In the genomic region with DNA sequence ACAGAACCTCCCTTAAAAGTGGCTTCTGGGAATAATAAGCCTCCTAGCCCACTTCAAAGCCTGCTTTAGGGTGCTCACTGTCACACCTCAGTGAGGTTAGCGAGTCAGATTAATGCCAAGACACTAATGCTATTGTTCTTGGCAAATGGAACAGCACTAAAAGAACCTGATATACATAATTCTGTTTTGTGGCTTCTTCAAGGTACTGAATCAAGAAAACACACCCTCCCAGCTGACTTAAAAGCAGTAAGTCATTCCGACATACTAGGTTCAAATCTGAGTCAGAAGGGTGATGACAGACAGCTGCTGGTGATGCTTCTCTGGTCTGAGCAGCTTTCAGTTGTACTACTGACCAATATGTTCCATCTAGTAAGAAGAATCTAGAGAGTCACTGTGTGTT, we compare ENCODE assay signal across 9 cellular contexts.
DNase-seq lines count a peak whose midpoint lies in the region; ATAC-seq and TF ChIP-seq lines count a peak whose summit lies in the region.
"Had no signal": no experiment of that assay in that cellular context is flagged by ENCODE, and none has a peak within 500 bp of the region (broad histone marks: within the 10 kb centered on the region; RNA-seq: fewer than 3 reads in every experiment).

No MANE protein-coding gene starts in this region.

- POLR2A ChIA-PET in activated CD4-positive, alpha-beta T cell treated with anti-CD3 and anti-CD28 coated beads, Interleukin-2, amount 10 ng/mL, durations not matched to agents 7 days and 5 days (lab: Charles Lee) = no interaction called here

- H3K36me3 Mint-ChIP-seq in activated CD4-positive, alpha-beta T cell treated with anti-CD3 and anti-CD28 coated beads, Interleukin-2, amount 10 ng/mL, durations not matched to agents 7 days and 5 days (ENCODE audit: low read depth) = peaks cover 35% of the 10 kb centered on the region

- H3K4me3 Mint-ChIP-seq in activated CD4-positive, alpha-beta T cell treated with anti-CD3 and anti-CD28 coated beads, Interleukin-2, amount 10 ng/mL, durations not matched to agents 7 days and 5 days = no peak overlapping the region

- DNase-seq in GM20000 (ENCODE audit: low spot score) (peak; percentile 51), epithelial cell of proximal tubule (ENCODE audit: low read depth) (peak; percentile 59), NCI-H2227 (lab: John Stamatoyannopoulos, UW; ENCODE audit: unreplicated experiment) (no peak), NCI-H2227 treated with DMSO at 0.1 percent for 48 hours (lab: John Stamatoyannopoulos, UW) (no peak), HUDEP-2 (lab: John Stamatoyannopoulos, UW; ENCODE audit: unreplicated experiment in 76 of 76) (no peak)
- DNase-seq in activated CD4-positive, alpha-beta T cell treated with anti-CD3 and anti-CD28 coated beads, Interleukin-2, amount 10 ng/mL, durations not matched to agents 7 days and 5 days = no peak
- DNase-seq: NCI-H226 had no signal

- H3K27ac Mint-ChIP-seq in activated CD4-positive, alpha-beta T cell treated with anti-CD3 and anti-CD28 coated beads, Interleukin-2, amount 10 ng/mL, durations not matched to agents 7 days and 5 days = no peak overlapping the region

- TF ChIP-seq CTCF in GM20000 (IDR thresholded peaks at IDR 0.05; ENCODE audit: extremely low read depth, missing control alignments) (no peak), epithelial cell of proximal tubule (conservative IDR thresholded peaks at IDR 0.05; ENCODE audit: low read depth, low read length) (no peak)

- CTCF ChIA-PET in activated CD4-positive, alpha-beta T cell treated with anti-CD3 and anti-CD28 coated beads, Interleukin-2, amount 10 ng/mL, durations not matched to agents 7 days and 5 days (lab: Charles Lee) = no interaction called here

- H3K27me3 Mint-ChIP-seq in activated CD4-positive, alpha-beta T cell treated with anti-CD3 and anti-CD28 coated beads, Interleukin-2, amount 10 ng/mL, durations not matched to agents 7 days and 5 days = no peaks in the 10 kb centered on the region

- ATAC-seq in GM18511 (IDR thresholded peaks at IDR 0.05; ENCODE audit: unreplicated experiment) (peak; percentile 100), HG03175 (IDR thresholded peaks at IDR 0.05; ENCODE audit: unreplicated experiment) (peak; percentile 96)

- H3K9me3 Mint-ChIP-seq in activated CD4-positive, alpha-beta T cell treated with anti-CD3 and anti-CD28 coated beads, Interleukin-2, amount 10 ng/mL, durations not matched to agents 7 days and 5 days = peaks cover 6% of the 10 kb centered on the region

- H3K4me1 Mint-ChIP-seq in activated CD4-positive, alpha-beta T cell treated with anti-CD3 and anti-CD28 coated beads, Interleukin-2, amount 10 ng/mL, durations not matched to agents 7 days and 5 days = peaks cover 4% of the 10 kb centered on the region

- no peak overlapping the region for H3K4me3 ChIP-seq in epithelial cell of proximal tubule (ENCODE audit: low read depth, low read length)

Comparison
In these comparisons a context has a peak if more than half of its experiments do, and no peak if none do; other contexts are left out.
1. DNase-seq: peak in GM20000 (single experiment) and epithelial cell of proximal tubule (single experiment); none in NCI-H2227 (single experiment), NCI-H2227 treated with DMSO at 0.1 percent for 48 hours (single experiment), activated CD4-positive, alpha-beta T cell treated with anti-CD3 and anti-CD28 coated beads, Interleukin-2, amount 10 ng/mL, durations not matched to agents 7 days and 5 days (single experiment) and HUDEP-2 (0 of 76).